23 cellular contexts compared by ENCODE assay signal in genomic region chr12:11510671-11511070, GRCh38.
DNase-seq lines count a peak whose midpoint lies in the region; ATAC-seq, FAIRE-seq and TF ChIP-seq lines count a peak whose summit lies in the region.
"Had no signal": no experiment of that assay in that cellular context is flagged by ENCODE, and none has a peak within 500 bp of the region (broad histone marks: within the 10 kb centered on the region; RNA-seq: fewer than 3 reads in every experiment).

No MANE protein-coding gene starts in this region.

- H3K36me3 ChIP-seq in small intestine (ENCODE audit: control insufficient read depth in 2 of 2, insufficient read depth in 2 of 2, low read length in 2 of 2) (no peaks in the 10 kb centered on the region), SJCRH30 (no peaks in the 10 kb centered on the region)

- H3K27ac ChIP-seq in small intestine (ENCODE audit: low read depth in 1 of 2, low read length in 1 of 2) = no peak overlapping the region
- H3K27ac ChIP-seq in SJCRH30 = no peak overlapping the region
- H3K27ac ChIP-seq: HL-60, SK-N-MC had no signal

- 4 to 41% (median 25%) methylated on average over 1 of the region's 1 CpG for WGBS in small intestine, 3 donors

- DNase-seq in NCI-H510A treated with DMSO at 0.1 percent for 48 hours (lab: John Stamatoyannopoulos, UW) (peak; percentile 7), NCI-H510A (lab: John Stamatoyannopoulos, UW) (no peak), M059J (ENCODE audit: low read depth) (peak; percentile 44), choroid plexus epithelial cell (ENCODE audit: low read depth) (peak; percentile 22), small intestine (peak; percentile 23), SJCRH30 (no peak), sciatic nerve (ENCODE audit: low spot score) (no peak), GM19239 (ENCODE audit: insufficient read length, low spot score) (no peak)
- DNase-seq: DMS79 treated with DMSO at 0.1 percent for 48 hours, GDM1, HCEC 1CT, KBM-7, NCI-H1092, NCI-H1436, NCI-H2029, NCI-H2227 treated with DMSO at 0.1 percent for 48 hours, NCI-H526, RPMI8226, SHP77 had no signal

- intact Hi-C loops in sciatic nerve (cut with DNase I) = no loop called here

- no peaks in the 10 kb centered on the region for H3K9me3 ChIP-seq in small intestine (ENCODE audit: control insufficient read depth, low read depth)
- H3K9me3 ChIP-seq in SJCRH30 (replicated peaks) = no peaks in the 10 kb centered on the region

- FAIRE-seq in small intestine (lab: Jason Lieb, UNC) (no peak), GM19239 (lab: Jason Lieb, UNC) (no peak)
- FAIRE-seq: A204.1 had no signal

- no peaks in the 10 kb centered on the region for H3K27me3 ChIP-seq in small intestine (ENCODE audit: control insufficient read depth in 2 of 2, insufficient read depth in 2 of 2, low read length in 2 of 2)
- no peaks in the 10 kb centered on the region for H3K27me3 ChIP-seq in SJCRH30

- no peak for ATAC-seq in sciatic nerve
- ATAC-seq: GM23338 had no signal

- H3K4me1 ChIP-seq in small intestine (ENCODE audit: control insufficient read depth in 2 of 2, insufficient read depth in 1 of 2, low read depth in 1 of 2, low read length in 1 of 2) = no peaks in the 10 kb centered on the region
- H3K4me1 ChIP-seq in SJCRH30 = no peaks in the 10 kb centered on the region

- no peak for TF ChIP-seq CTCF in choroid plexus epithelial cell (conservative IDR thresholded peaks at IDR 0.05; ENCODE audit: low read depth, low read length)

- H3K4me3 ChIP-seq in choroid plexus epithelial cell (ENCODE audit: low read depth, low read length) (no peak overlapping the region), small intestine (ENCODE audit: low read depth in 1 of 2, low read length in 2 of 2) (no peak overlapping the region), SJCRH30 (no peak overlapping the region)
- H3K4me3 ChIP-seq: GM23338, SK-N-MC had no signal

Comparison
In these comparisons a context has a peak if more than half of its experiments do, and no peak if none do; other contexts are left out.
1. DNase-seq: peak in NCI-H510A treated with DMSO at 0.1 percent for 48 hours (single experiment), M059J (single experiment), choroid plexus epithelial cell (single experiment) and small intestine (single experiment); none in NCI-H510A (single experiment), SJCRH30 (0 of 2), sciatic nerve (single experiment) and GM19239 (single experiment).